ENCODE assay signal across 8 cellular contexts in genomic region chr3:44861412-44862220, GRCh38. TPM values are rescaled to one million over a fixed set of nuclear protein-coding genes. Genes with fewer than 3 reads are reported as not detected.
A peak's percentile ranks its signal among the peaks of the same experiment; 100 is the strongest.
DNase-seq lines count a peak whose midpoint lies in the region; ATAC-seq and TF ChIP-seq lines count a peak whose summit lies in the region.

Gene TMEM42, plus strand, starts transcription at chr3:44861912. Its CDS starts 13 bp downstream, at chr3:44861925.

- H2AFZ ChIP-seq in OCI-LY3 (ENCODE audit: low read depth, low read length) = peak within 1 kb of the TSS; percentile 86

- no peaks in the 10 kb centered on the region for H3K9me3 Mint-ChIP-seq in Caco-2 (ENCODE audit: unreplicated experiment)

- peaks cover 16% of the 10 kb centered on the region for H3K36me3 Mint-ChIP-seq in Caco-2 (ENCODE audit: insufficient read depth, unreplicated experiment)

- TF ChIP-seq CTCF in Caco-2 (IDR thresholded peaks at IDR 0.05; ENCODE audit: insufficient read depth in 1 of 2, low read depth in 1 of 2, low read length in 1 of 2, severe bottlenecking in 1 of 2, unreplicated experiment in 1 of 2) = no peak
- TF ChIP-seq CTCF in OCI-LY3 (IDR thresholded peaks at IDR 0.05; ENCODE audit: low read depth, low read length) = peak; percentile 26; the same call in 1 of the 2 replicates
- TF ChIP-seq CTCF in epithelial cell of proximal tubule (conservative IDR thresholded peaks at IDR 0.05; ENCODE audit: low read depth, low read length) = peak; percentile 31

- H3K27me3 Mint-ChIP-seq in Caco-2 (ENCODE audit: insufficient read depth, unreplicated experiment) = no peaks in the 10 kb centered on the region

- POLR2A ChIA-PET in Caco-2 (lab: Charles Lee) = interaction anchor here (0.8 kb wide), 1 partner anchor 114 kb away, joined by 5 read pairs; the partner anchor contains the start of genes EXOSC7 and ZDHHC3

- H3K27me3 ChIP-seq in Caco-2 (replicated peaks; ENCODE audit: control insufficient read depth, insufficient read depth, low read length) (no peaks in the 10 kb centered on the region), OCI-LY3 (ENCODE audit: low read depth, low read length) (no peaks in the 10 kb centered on the region)

- peak within 1 kb of the TSS; percentile 82 for H3K4me2 ChIP-seq in OCI-LY3 (ENCODE audit: low read length)

- H4K20me1 ChIP-seq in OCI-LY3 (ENCODE audit: insufficient read depth, low read length) = no peaks in the 10 kb centered on the region

- no peaks in the 10 kb centered on the region for H3K4me1 Mint-ChIP-seq in Caco-2 (ENCODE audit: low read depth, unreplicated experiment)

- ATAC-seq in GM19463 (IDR thresholded peaks at IDR 0.05; ENCODE audit: unreplicated experiment) = peak; percentile 97

- H3K27ac Mint-ChIP-seq in Caco-2 (ENCODE audit: unreplicated experiment) = peak within 1 kb of the TSS; percentile 93

- H3K9ac ChIP-seq in OCI-LY3 (ENCODE audit: low read length) = peak within 1 kb of the TSS; percentile 73

- peak within 1 kb of the TSS; percentile 90 for H3K4me3 ChIP-seq in Caco-2 (ENCODE audit: low read depth, low read length)
- H3K4me3 ChIP-seq in OCI-LY3 (ENCODE audit: low read length) = peak within 1 kb of the TSS; percentile 82
- H3K4me3 ChIP-seq in epithelial cell of proximal tubule (ENCODE audit: low read depth, low read length) = peak within 1 kb of the TSS; percentile 74

- peak within 1 kb of the TSS; percentile 88 for H3K4me3 Mint-ChIP-seq in Caco-2 (ENCODE audit: unreplicated experiment)

- DNase-seq in Caco-2 (peak; percentile 89 to 91), HS-27A (ENCODE audit: low read depth) (peak; percentile 52), epithelial cell of proximal tubule (ENCODE audit: low read depth) (no peak), mucosa of gallbladder (ENCODE audit: low spot score) (peak; percentile 91)
- DNase-seq in activated T-cell treated with anti-CD3 and anti-CD28 coated beads, Interleukin-2, amount 50 U/mL, for 1 hour = peak; percentile 89
- DNase-seq in stimulated activated CD8-positive, alpha-beta memory T cell treated with anti-CD3 and anti-CD28 coated beads, Interleukin-4, amount 100 ng/mL, for 4 hours (ENCODE audit: low read depth in 2 of 2, low spot score in 1 of 2) = peak; percentile 74 to 81

- H3K9me3 ChIP-seq in Caco-2 (no peaks in the 10 kb centered on the region), OCI-LY3 (ENCODE audit: insufficient read depth, low read length) (no peaks in the 10 kb centered on the region)

- H3K36me3 ChIP-seq in Caco-2 (ENCODE audit: control insufficient read depth, insufficient read depth, low read length) (0 out of 2 replicates have a peak, but pooled peaks cover 2% of the 10 kb centered on the region), OCI-LY3 (replicated peaks; ENCODE audit: low read depth, low read length) (peaks cover 15% of the 10 kb centered on the region)

- intact Hi-C loops in Caco-2 (cut with micrococcal nuclease; ENCODE audit: unreplicated experiment) = no loop called here

- BruUV-seq in Caco-2 (replicated peaks; lab: Mats Ljungman, UMichigan) = no TSS peak

- peaks cover 8% of the 10 kb centered on the region for H3K79me2 ChIP-seq in OCI-LY3 (ENCODE audit: low read length)

- H3K4me1 ChIP-seq in Caco-2 (no peaks in the 10 kb centered on the region), OCI-LY3 (ENCODE audit: low read length) (peaks cover 11% of the 10 kb centered on the region)

- H3K27ac ChIP-seq in OCI-LY3 (ENCODE audit: low read length) = peak within 1 kb of the TSS; percentile 46

- CTCF ChIA-PET in Caco-2 (lab: Charles Lee) = no interaction called here

RNA-seq across cellular contexts. Expression of gene TMEM42, which starts in this region (rescaled TPM):
- total RNA-seq in Caco-2 (2022) (8.0 and 8.8 TPM in 2 replicates), epithelial cell of proximal tubule (20.1 and 22.3 TPM in 2 replicates), mucosa of gallbladder (22.0 TPM)

Comparison
In these comparisons a context has a peak if more than half of its experiments do, and no peak if none do; other contexts are left out.
1. CTCF ChIP-seq: peak in OCI-LY3 (single experiment) and epithelial cell of proximal tubule (single experiment); none in Caco-2 (0 of 2).
2. Peak in every context shown above with its lines, with median percentiles within 50 percentile points of each other: H3K4me3 ChIP-seq.